In genomic region chr11:44005076-44005800, GRCh38 we compare ENCODE assay signal across 16 cellular contexts. TPM values are rescaled to one million over a fixed set of nuclear protein-coding genes. Genes with fewer than 3 reads are reported as not detected.
DNase-seq lines count a peak whose midpoint lies in the region; ATAC-seq and TF ChIP-seq lines count a peak whose summit lies in the region.
"Had no signal": no experiment of that assay in that cellular context is flagged by ENCODE, and none has a peak within 500 bp of the region (broad histone marks: within the 10 kb centered on the region; RNA-seq: fewer than 3 reads in every experiment).

No MANE protein-coding gene starts in this region.

- ATAC-seq in SK-N-SH treated with all-trans-retinoic acid at 6 μM for 48 hours, result no peak
- ATAC-seq: activated CD8-positive, alpha-beta T cell treated with anti-CD3 and anti-CD28 coated beads for 36 hours; PC-3 had no signal

- peaks cover 57% of the 10 kb centered on the region for H3K4me1 Mint-ChIP-seq in nephron progenitor cell
- H3K4me1 Mint-ChIP-seq: activated naive CD4-positive, alpha-beta T cell treated with anti-CD3 and anti-CD28 coated beads, Interleukin-2, amount 50 U/mL, for 24 hours; central memory CD8-positive, alpha-beta T cell had no signal

- no peak for TF ChIP-seq CTCF in SK-N-SH (IDR thresholded peaks at IDR 0.05)
- no peak for TF ChIP-seq CTCF in esophagus muscularis mucosa (IDR thresholded peaks at IDR 0.05)
- TF ChIP-seq CTCF in stomach (IDR thresholded peaks at IDR 0.05), result no peak
- no peak for TF ChIP-seq CTCF in nephron progenitor cell (IDR thresholded peaks at IDR 0.05)
- no peak for TF ChIP-seq CTCF in thyroid gland (IDR thresholded peaks at IDR 0.05)

- H3K36me3 ChIP-seq in SK-N-SH (replicated peaks in 1 of 2; ENCODE audit: control insufficient read depth in 1 of 2, insufficient read depth in 2 of 2, low read length in 1 of 2) (no peaks in the 10 kb centered on the region), esophagus muscularis mucosa (no peaks in the 10 kb centered on the region), stomach (no peaks in the 10 kb centered on the region), thyroid gland (no peaks in the 10 kb centered on the region)
- H3K36me3 ChIP-seq: heart right ventricle had no signal

- no peaks in the 10 kb centered on the region for H3K27me3 ChIP-seq in SK-N-SH (ENCODE audit: insufficient read depth)
- H3K27me3 ChIP-seq in esophagus muscularis mucosa, result peaks cover 0 to 5% (median 0%) of the 10 kb centered on the region in 4 donors
- peaks cover 0 to 5% (median 0%) of the 10 kb centered on the region in 3 donors for H3K27me3 ChIP-seq in stomach
- no peaks in the 10 kb centered on the region for H3K27me3 ChIP-seq in thyroid gland
- H3K27me3 ChIP-seq: heart right ventricle had no signal

- H3K27ac Mint-ChIP-seq in nephron progenitor cell, result no peak overlapping the region
- H3K27ac Mint-ChIP-seq: activated CD8-positive, alpha-beta T cell treated with anti-CD3 and anti-CD28 coated beads for 36 hours; activated naive CD4-positive, alpha-beta T cell treated with anti-CD3 and anti-CD28 coated beads, Interleukin-2, amount 50 U/mL, for 24 hours; T-helper 1 cell treated with Interleukin-12 subunit alpha and Interleukin-12 subunit beta and Interleukin-4 antibody, amounts not matched to agents 30 μg/mL and 1 μg/mL, for 36 hours had no signal

- TF ChIP-seq POLR2A in esophagus muscularis mucosa (IDR thresholded peaks at IDR 0.05; ENCODE audit: low read depth), result no peak
- no peak for TF ChIP-seq POLR2A in stomach (IDR thresholded peaks at IDR 0.05)
- no peak for TF ChIP-seq POLR2A in thyroid gland (IDR thresholded peaks at IDR 0.05)

- H2AFZ ChIP-seq in SK-N-SH (ENCODE audit: low read depth), result no peak overlapping the region

- no peaks in the 10 kb centered on the region for H3F3A ChIP-seq in SK-N-SH (replicated peaks; ENCODE audit: insufficient read depth)

- DNase-seq in SK-N-SH (peak; percentile 62), NCI-H2171 (lab: John Stamatoyannopoulos, UW) (peak; percentile 90), esophagus muscularis mucosa (ENCODE audit: extremely low spot score) (peak; percentile 75), stomach (peak; percentile 23), UCSD-AML1 (lab: John Stamatoyannopoulos, UW; ENCODE audit: unreplicated experiment) (no peak), nephron progenitor cell (no peak), thyroid gland (no peak)
- DNase-seq: activated CD8-positive, alpha-beta T cell treated with anti-CD3 and anti-CD28 coated beads for 36 hours; heart right ventricle; PC-3; stimulated activated CD4-positive, alpha-beta T cell treated with anti-CD3 and anti-CD28 coated beads, Interleukin-15, amount 100 ng/mL, for 24 hours had no signal

- H4K20me1 ChIP-seq in SK-N-SH (ENCODE audit: insufficient read depth), result no peaks in the 10 kb centered on the region

- peaks cover 9% of the 10 kb centered on the region for H3K27me3 Mint-ChIP-seq in nephron progenitor cell (ENCODE audit: low read depth, poor library complexity)
- H3K27me3 Mint-ChIP-seq: activated naive CD4-positive, alpha-beta T cell treated with anti-CD3 and anti-CD28 coated beads, Interleukin-2, amount 50 U/mL, for 24 hours had no signal

- H3K36me3 Mint-ChIP-seq in nephron progenitor cell (ENCODE audit: low read depth), result no peaks in the 10 kb centered on the region
- H3K36me3 Mint-ChIP-seq: activated naive CD4-positive, alpha-beta T cell treated with anti-CD3 and anti-CD28 coated beads, Interleukin-2, amount 50 U/mL, for 24 hours had no signal

- no peak overlapping the region for H3K4me3 ChIP-seq in SK-N-SH (ENCODE audit: low read depth in 2 of 2, low read length in 1 of 2)
- H3K4me3 ChIP-seq in esophagus muscularis mucosa, result no peak overlapping the region
- H3K4me3 ChIP-seq in stomach, result no peak overlapping the region
- no peak overlapping the region for H3K4me3 ChIP-seq in thyroid gland (replicated peaks in 1 of 3)
- H3K4me3 ChIP-seq: heart right ventricle had no signal

- no peak overlapping the region; a peak in 1 of 4 replicates for H3K27ac ChIP-seq in SK-N-SH (ENCODE audit: low read depth in 2 of 2, low read length in 1 of 2)
- H3K27ac ChIP-seq in esophagus muscularis mucosa (replicated peaks in 1 of 4), result no peak overlapping the region
- no peak overlapping the region for H3K27ac ChIP-seq in stomach
- no peak overlapping the region for H3K27ac ChIP-seq in thyroid gland

- no peaks in the 10 kb centered on the region for H3K79me2 ChIP-seq in SK-N-SH (ENCODE audit: insufficient read depth)

- H3K4me2 ChIP-seq in SK-N-SH, result no peak overlapping the region

- H3K9me3 Mint-ChIP-seq in nephron progenitor cell, result no peaks in the 10 kb centered on the region
- H3K9me3 Mint-ChIP-seq: activated CD8-positive, alpha-beta T cell treated with anti-CD3 and anti-CD28 coated beads for 36 hours; activated naive CD4-positive, alpha-beta T cell treated with anti-CD3 and anti-CD28 coated beads, Interleukin-2, amount 50 U/mL, for 24 hours; central memory CD8-positive, alpha-beta T cell; T-helper 1 cell treated with Interleukin-12 subunit alpha and Interleukin-12 subunit beta and Interleukin-4 antibody, amounts not matched to agents 30 μg/mL and 1 μg/mL, for 36 hours had no signal

- H3K9ac ChIP-seq in SK-N-SH, result no peak overlapping the region

- no peak for TF ChIP-seq RAD21 in SK-N-SH (IDR thresholded peaks at IDR 0.05; ENCODE audit: low read length)

- no peak overlapping the region for H3K4me3 Mint-ChIP-seq in nephron progenitor cell
- H3K4me3 Mint-ChIP-seq: activated CD8-positive, alpha-beta T cell treated with anti-CD3 and anti-CD28 coated beads for 36 hours; activated naive CD4-positive, alpha-beta T cell treated with anti-CD3 and anti-CD28 coated beads, Interleukin-2, amount 50 U/mL, for 24 hours; central memory CD8-positive, alpha-beta T cell; T-helper 1 cell treated with Interleukin-12 subunit alpha and Interleukin-12 subunit beta and Interleukin-4 antibody, amounts not matched to agents 30 μg/mL and 1 μg/mL, for 36 hours had no signal

- peaks cover 0 to 21% of the 10 kb centered on the region in 2 experiments; a peak in 1 of 4 replicates for H3K4me1 ChIP-seq in SK-N-SH (ENCODE audit: control insufficient read depth in 1 of 2, insufficient read depth in 2 of 2, low read depth in 1 of 2, low read length in 1 of 2)
- no peaks in the 10 kb centered on the region for H3K4me1 ChIP-seq in esophagus muscularis mucosa
- H3K4me1 ChIP-seq in stomach, result peaks cover 0 to 11% (median 4%) of the 10 kb centered on the region in 4 donors
- no peaks in the 10 kb centered on the region for H3K4me1 ChIP-seq in thyroid gland

- intact Hi-C loops in esophagus muscularis mucosa (cut with DNase I), result no loop called here
- intact Hi-C loops in stomach (cut with DNase I; ENCODE audit: low total_unique reads), result no loop called here
- intact Hi-C loops in thyroid gland (cut with DNase I), result no loop called here

- no peaks in the 10 kb centered on the region for H3K9me2 ChIP-seq in SK-N-SH

- POLR2A ChIA-PET in SK-N-SH (lab: Yijun Ruan, JAX), result interaction anchor here (1.5 to 2.3 kb wide), 3 partner anchors 58 to 63 kb away, joined by 3 to 7 read pairs (median 7); partner anchors contain the start of gene C11orf96

- CTCF ChIA-PET in SK-N-SH (lab: Yijun Ruan, JAX), result interaction anchor here (0.8 to 1.8 kb wide), 6 partner anchors 19 to 180 kb away, joined by 3 to 5 read pairs (median 4); no protein-coding TSS in a partner anchor

- WGBS in SK-N-SH (ENCODE audit: low lambda C conversion rate), result 48% methylated on average over 12 of the region's 14 CpGs
- 64% methylated on average over 7 of the region's 14 CpGs for WGBS in esophagus muscularis mucosa
- WGBS in stomach, 5 donors, result 51 to 58% (median 54%) methylated on average over 14 of the region's 14 CpGs
- 48 to 56% methylated on average over 9 to 14 of the region's 14 CpGs for WGBS in thyroid gland, 2 donors

- no peaks in the 10 kb centered on the region for H3K9me3 ChIP-seq in SK-N-SH
- H3K9me3 ChIP-seq in esophagus muscularis mucosa, result no peaks in the 10 kb centered on the region
- H3K9me3 ChIP-seq in stomach, result no peaks in the 10 kb centered on the region
- no peaks in the 10 kb centered on the region for H3K9me3 ChIP-seq in thyroid gland
- H3K9me3 ChIP-seq: heart right ventricle had no signal

- TF ChIP-seq EP300 in SK-N-SH (IDR thresholded peaks at IDR 0.05; ENCODE audit: borderline replicate concordance in 1 of 2, low read depth in 1 of 2, low read length in 1 of 2) (0 out of 4 replicates have a peak, but pooled peaks of 1 of the 2 experiments have one; percentile 12), esophagus muscularis mucosa (IDR thresholded peaks at IDR 0.05) (no peak), stomach (IDR thresholded peaks at IDR 0.05) (no peak)

TF ChIP-seq in SK-N-SH, 30 proteins besides CTCF, POLR2A, EP300 and RAD21 (continues in another document):
- TF ChIP-seq SIN3A (IDR thresholded peaks at IDR 0.05; ENCODE audit: borderline replicate concordance, low read depth, low read length), result no peak

TF ChIP-seq in SK-N-SH treated with all-trans-retinoic acid at 6 μM for 48 hours, 23 proteins besides CTCF, POLR2A, EP300 and RAD21 (continues in another document):
- TF ChIP-seq OSR1 (CRISPR knock-in tag; IDR thresholded peaks at IDR 0.05), result no peak
- TF ChIP-seq, protein P1, sequence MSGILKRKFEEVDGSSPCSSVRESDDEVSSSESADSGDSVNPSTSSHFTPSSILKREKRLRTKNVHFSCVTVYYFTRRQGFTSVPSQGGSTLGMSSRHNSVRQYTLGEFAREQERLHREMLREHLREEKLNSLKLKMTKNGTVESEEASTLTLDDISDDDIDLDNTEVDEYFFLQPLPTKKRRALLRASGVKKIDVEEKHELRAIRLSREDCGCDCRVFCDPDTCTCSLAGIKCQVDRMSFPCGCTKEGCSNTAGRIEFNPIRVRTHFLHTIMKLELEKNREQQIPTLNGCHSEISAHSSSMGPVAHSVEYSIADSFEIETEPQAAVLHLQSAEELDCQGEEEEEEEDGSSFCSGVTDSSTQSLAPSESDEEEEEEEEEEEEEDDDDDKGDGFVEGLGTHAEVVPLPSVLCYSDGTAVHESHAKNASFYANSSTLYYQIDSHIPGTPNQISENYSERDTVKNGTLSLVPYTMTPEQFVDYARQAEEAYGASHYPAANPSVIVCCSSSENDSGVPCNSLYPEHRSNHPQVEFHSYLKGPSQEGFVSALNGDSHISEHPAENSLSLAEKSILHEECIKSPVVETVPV (CRISPR knock-in tag; IDR thresholded peaks at IDR 0.05), result no peak
- no peak for TF ChIP-seq TCF4 (CRISPR knock-in tag; IDR thresholded peaks at IDR 0.05; ENCODE audit: borderline replicate concordance)
- TF ChIP-seq ESRRG (CRISPR knock-in tag; IDR thresholded peaks at IDR 0.05), result no peak

RNA-seq across cellular contexts. Expression of gene ACCSL, which starts 42.5 kb away (rescaled TPM):
- polyA plus RNA-seq in SK-N-SH (2012; rRNA removed) (not detected in 2 replicates), stomach (not detected)
- not detected in 2 replicates for polyA plus RNA-seq in SK-N-SH (2012; cell fraction: cytosol; rRNA removed)
- polyA plus RNA-seq in SK-N-SH (2012; cell fraction: nucleus; rRNA removed), result not detected in 2 replicates
- total RNA-seq in esophagus muscularis mucosa (not detected), stomach (not detected), thyroid gland (not detected)
- total RNA-seq: activated CD8-positive, alpha-beta T cell treated with anti-CD3 and anti-CD28 coated beads for 36 hours; heart right ventricle; PC-3 had no signal
- polyA plus RNA-seq: heart right ventricle, liver had no signal

Comparison
In these comparisons a context has a peak if more than half of its experiments do, and no peak if none do; other contexts are left out.
1. DNase-seq: peak in SK-N-SH (single experiment), NCI-H2171 (single experiment), esophagus muscularis mucosa (single experiment) and stomach (single experiment); none in UCSD-AML1 (single experiment), nephron progenitor cell (single experiment) and thyroid gland (0 of 2).